Comparison of ENCODE assay signal across 22 cellular contexts in the genomic region with DNA sequence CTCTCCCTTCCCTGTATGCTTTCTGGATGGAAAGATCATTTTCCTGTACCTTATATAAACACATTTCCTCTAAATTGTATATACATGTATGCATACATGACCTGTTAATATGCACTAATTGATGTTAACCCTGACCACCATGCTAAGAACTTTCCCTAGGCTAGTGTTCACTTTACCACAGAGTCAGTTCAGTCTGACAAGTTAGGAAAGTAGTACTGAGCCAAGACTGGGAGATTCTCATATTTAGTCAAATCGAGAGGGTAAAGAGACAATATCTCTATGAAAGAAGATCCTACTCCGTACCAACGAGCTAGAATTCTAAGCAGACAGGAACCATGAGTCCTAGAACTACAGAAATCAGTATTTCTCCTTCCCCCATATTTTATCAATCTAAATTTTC. TPM values are rescaled to one million over a fixed set of nuclear protein-coding genes. Genes with fewer than 3 reads are reported as not detected.
DNase-seq lines count a peak whose midpoint lies in the region; ATAC-seq and TF ChIP-seq lines count a peak whose summit lies in the region.
"Had no signal": no experiment of that assay in that cellular context is flagged by ENCODE, and none has a peak within 500 bp of the region (broad histone marks: within the 10 kb centered on the region; RNA-seq: fewer than 3 reads in every experiment).

No MANE protein-coding gene starts in this region.

- peaks cover 8% of the 10 kb centered on the region for H3K36me3 Mint-ChIP-seq in brain
- no peaks in the 10 kb centered on the region for H3K36me3 Mint-ChIP-seq in GM23338 (ENCODE audit: low read depth)

- no peak for DNase-seq in left ventricle myocardium inferior
- DNase-seq in right atrium auricular region (ENCODE audit: low spot score), result no peak
- no peak for DNase-seq in GM23338 (ENCODE audit: low spot score)
- DNase-seq in NCI-H2081 (lab: John Stamatoyannopoulos, UW), result no peak
- DNase-seq: AML-193; CD4-positive, alpha-beta T cell; Kasumi-1; NCI-H1092 treated with DMSO at 0.1 percent for 48 hours; NCI-H1436 treated with DMSO at 0.1 percent for 48 hours; NCI-H1930; NCI-H446 treated with DMSO at 0.1 percent for 48 hours; NCI-H526 treated with DMSO at 0.1 percent for 48 hours; Right ventricle myocardium superior; RPMI8226 had no signal

- intact Hi-C loops in left ventricle myocardium inferior (cut with micrococcal nuclease), result no loop called here

- H3K27me3 Mint-ChIP-seq in brain, result no peaks in the 10 kb centered on the region
- peaks cover 1% of the 10 kb centered on the region for H3K27me3 Mint-ChIP-seq in GM23338 (ENCODE audit: insufficient read depth, low read depth, poor library complexity)
- H3K27me3 Mint-ChIP-seq: CD4-positive, alpha-beta T cell had no signal

- no peak overlapping the region for H3K4me3 Mint-ChIP-seq in brain
- no peak overlapping the region for H3K4me3 Mint-ChIP-seq in GM23338
- H3K4me3 Mint-ChIP-seq: CD4-positive, alpha-beta T cell had no signal

- no peaks in the 10 kb centered on the region for H3F3A ChIP-seq in GM23338 (replicated peaks; ENCODE audit: low read depth)

- no peaks in the 10 kb centered on the region for H3K9me3 ChIP-seq in left ventricle myocardium inferior (replicated peaks)
- no peaks in the 10 kb centered on the region for H3K9me3 ChIP-seq in right atrium auricular region
- H3K9me3 ChIP-seq: A549, SJSA1 had no signal

- ATAC-seq in GM23338, result no peak
- ATAC-seq in GM18861 (IDR thresholded peaks at IDR 0.05; ENCODE audit: unreplicated experiment), result no peak
- ATAC-seq: A549, HCT116 had no signal

- peaks cover 6% of the 10 kb centered on the region; the same call in 1 of the 2 replicates for H3K79me2 ChIP-seq in GM23338 (replicated peaks; ENCODE audit: insufficient read depth)

- H3K4me1 Mint-ChIP-seq in brain, result peaks cover 71% of the 10 kb centered on the region
- peaks cover 18% of the 10 kb centered on the region for H3K4me1 Mint-ChIP-seq in GM23338

- H3K27me3 ChIP-seq in left ventricle myocardium inferior (ENCODE audit: low read depth) (no peaks in the 10 kb centered on the region), right atrium auricular region (no peaks in the 10 kb centered on the region), GM23338 (ENCODE audit: insufficient read depth) (no peaks in the 10 kb centered on the region)
- H3K27me3 ChIP-seq: BLaER1 treated with 17β-estradiol and CSF1 and Interleukin-3, amounts not matched to agents 10 nM and 100 nM; SJSA1 had no signal

- H3K9me3 Mint-ChIP-seq in brain (no peaks in the 10 kb centered on the region), GM23338 (no peaks in the 10 kb centered on the region)
- H3K9me3 Mint-ChIP-seq: CD4-positive, alpha-beta T cell had no signal

- H3K27ac ChIP-seq in left ventricle myocardium inferior (replicated peaks), result peak overlapping the region; percentile 84
- H3K27ac ChIP-seq in right atrium auricular region, result no peak overlapping the region
- H3K27ac ChIP-seq in VCaP, result peak overlapping the region; percentile 99
- H3K27ac ChIP-seq in temporal lobe (ENCODE audit: low read depth, low read length), result peak overlapping the region; percentile 0
- no peak overlapping the region for H3K27ac ChIP-seq in GM23338 (ENCODE audit: low read depth)
- H3K27ac ChIP-seq: A549; BLaER1 treated with 17β-estradiol and CSF1 and Interleukin-3, amounts not matched to agents 10 nM and 100 nM; SJSA1 had no signal

- H3K36me3 ChIP-seq in left ventricle myocardium inferior (no peaks in the 10 kb centered on the region), right atrium auricular region (no peaks in the 10 kb centered on the region), GM23338 (ENCODE audit: insufficient read depth) (no peaks in the 10 kb centered on the region)
- H3K36me3 ChIP-seq: SJSA1 had no signal

- H3K4me3 ChIP-seq in left ventricle myocardium inferior (no peak overlapping the region), right atrium auricular region (no peak overlapping the region), GM23338 (no peak overlapping the region)
- H3K4me3 ChIP-seq: A549; BLaER1 treated with 17β-estradiol and CSF1 and Interleukin-3, amounts not matched to agents 10 nM and 100 nM; SJSA1 had no signal

- no peak for TF ChIP-seq CTCF in left ventricle myocardium inferior (IDR thresholded peaks at IDR 0.05; ENCODE audit: borderline replicate concordance)
- no peak for TF ChIP-seq CTCF in right atrium auricular region (IDR thresholded peaks at IDR 0.05)
- no peak for TF ChIP-seq CTCF in VCaP (conservative IDR thresholded peaks at IDR 0.05)
- TF ChIP-seq CTCF in brain (conservative IDR thresholded peaks at IDR 0.05), result no peak
- no peak for TF ChIP-seq CTCF in GM23338 (conservative IDR thresholded peaks at IDR 0.05; ENCODE audit: low read depth in 2 of 2)

- no peak overlapping the region for H2AFZ ChIP-seq in GM23338

- no peaks in the 10 kb centered on the region for H3K9me2 ChIP-seq in GM23338 (ENCODE audit: insufficient read depth)

- H4K20me1 ChIP-seq in GM23338 (replicated peaks; ENCODE audit: insufficient read depth), result peaks cover 10% of the 10 kb centered on the region; the same call in 1 of the 2 replicates

- H3K27ac Mint-ChIP-seq in brain (peak overlapping the region in 4 of 5 experiments; percentile 11 to 78 (median 56)), GM23338 (no peak overlapping the region)
- H3K27ac Mint-ChIP-seq: CD4-positive, alpha-beta T cell had no signal

- H3K4me1 ChIP-seq in left ventricle myocardium inferior, result peaks cover 85% of the 10 kb centered on the region
- peaks cover 0 to 65% of the 10 kb centered on the region in 2 donors for H3K4me1 ChIP-seq in right atrium auricular region
- peaks cover 7% of the 10 kb centered on the region; the same call in 1 of the 2 replicates for H3K4me1 ChIP-seq in GM23338 (ENCODE audit: insufficient read depth)

- H3K4me2 ChIP-seq in GM23338, result no peak overlapping the region
- H3K4me2 ChIP-seq: A549; BLaER1 treated with 17β-estradiol and CSF1 and Interleukin-3, amounts not matched to agents 10 nM and 100 nM had no signal

TF ChIP-seq in GM23338, 12 proteins besides CTCF, POLR2A, EP300 and RAD21 (continues in another document):
- no peak for TF ChIP-seq ZNF114 (CRISPR knock-in tag; IDR thresholded peaks at IDR 0.05)
- no peak for TF ChIP-seq STAT1 (IDR thresholded peaks at IDR 0.05; ENCODE audit: unreplicated experiment)
- no peak for TF ChIP-seq ZNF331 (CRISPR knock-in tag; IDR thresholded peaks at IDR 0.05; ENCODE audit: low read depth)
- TF ChIP-seq ETS1 (IDR thresholded peaks at IDR 0.05), result no peak
- no peak for TF ChIP-seq NANOG (IDR thresholded peaks at IDR 0.05; ENCODE audit: borderline replicate concordance)
- TF ChIP-seq REST (IDR thresholded peaks at IDR 0.05; ENCODE audit: unreplicated experiment), result no peak
- no peak for TF ChIP-seq EZH2phosphoT487 (IDR thresholded peaks at IDR 0.05; ENCODE audit: unreplicated experiment)

RNA-seq across cellular contexts. Expression of gene ATF7, which starts 36.8 kb away (rescaled TPM):
- total RNA-seq in left ventricle myocardium inferior (29.8 TPM), right atrium auricular region (10 to 100 TPM; 22.1 to 24.7 TPM), temporal lobe (7.1 TPM)
- polyA plus RNA-seq in brain (ENCODE audit: insufficient read depth, low read depth, low replicate concordance) (36.2 TPM), GM23338 (2016; fragmentation: Nextera tagmentation; extraction: Ambion mirVana) (16.3 and 16.6 TPM in 2 replicates)
- total RNA-seq in GM23338 (2014; rRNA removed; shearing (Covaris generic)), result 13.2 and 13.9 TPM in 2 replicates

Comparison
In these comparisons a context has a peak if more than half of its experiments do, and no peak if none do; other contexts are left out.
1. H3K27ac ChIP-seq: peak in left ventricle myocardium inferior (single experiment), VCaP (single experiment) and temporal lobe (single experiment); none in right atrium auricular region (0 of 2) and GM23338 (single experiment).